8 cellular contexts compared by ENCODE assay signal in genomic region chr5:75050415-75050814, GRCh38. TPM values are rescaled to one million over a fixed set of nuclear protein-coding genes. Genes with fewer than 3 reads are reported as not detected.
DNase-seq lines count a peak whose midpoint lies in the region; ATAC-seq, FAIRE-seq and TF ChIP-seq lines count a peak whose summit lies in the region.

No MANE protein-coding gene starts in this region.

- peak overlapping the region; percentile 96 for H3K4me3 Mint-ChIP-seq in astrocyte (ENCODE audit: unreplicated experiment)

- in situ Hi-C loops in KBM-7 (cut with MboI; ENCODE audit: low pct_unique_long_range_greater_than_20kb, low sequenced_read_pairs), result no loop called here

- H2AK5ac ChIP-seq in mesenchymal stem cell (ENCODE audit: low read length, severe bottlenecking), result peak overlapping the region; percentile 12

- H3K4me1 Mint-ChIP-seq in astrocyte (ENCODE audit: low read depth, unreplicated experiment), result peaks cover 62% of the 10 kb centered on the region

- no peak overlapping the region for H3K14ac ChIP-seq in mesenchymal stem cell (ENCODE audit: low read length in 2 of 2)

- H3K27me3 Mint-ChIP-seq in astrocyte (ENCODE audit: low read depth, unreplicated experiment), result no peaks in the 10 kb centered on the region

- no peaks in the 10 kb centered on the region for H3K9me3 ChIP-seq in astrocyte (ENCODE audit: insufficient read depth, low read depth, low read length)
- no peaks in the 10 kb centered on the region for H3K9me3 ChIP-seq in mesenchymal stem cell (ENCODE audit: control insufficient read depth, low read length)

- no peak overlapping the region for H2BK120ac ChIP-seq in mesenchymal stem cell (ENCODE audit: low read depth, low read length)

- FAIRE-seq in astrocyte (lab: Jason Lieb, UNC) (no peak), GM12892 (lab: Jason Lieb, UNC) (no peak)

- no peaks in the 10 kb centered on the region for H4K20me1 ChIP-seq in astrocyte (ENCODE audit: insufficient read depth, low read length)

- H3K27me3 ChIP-seq in astrocyte (ENCODE audit: insufficient read depth, low read length) (no peaks in the 10 kb centered on the region), mesenchymal stem cell (ENCODE audit: control insufficient read depth in 1 of 2, insufficient read depth in 1 of 2, low read length in 2 of 2) (no peaks in the 10 kb centered on the region)

- H3K4ac ChIP-seq in mesenchymal stem cell (ENCODE audit: low read depth in 1 of 2, low read length in 2 of 2), result peak overlapping the region in 1 of 2 experiments; percentile 24

- H3K79me1 ChIP-seq in mesenchymal stem cell (replicated peaks; ENCODE audit: low read length, poor library complexity, severe bottlenecking), result peaks cover 9% of the 10 kb centered on the region

- no peak overlapping the region for H4K91ac ChIP-seq in mesenchymal stem cell (ENCODE audit: low read length)

- H3K23ac ChIP-seq in mesenchymal stem cell (ENCODE audit: low read length in 2 of 2), result no peak overlapping the region

- H2BK5ac ChIP-seq in mesenchymal stem cell (ENCODE audit: low read depth, low read length, poor library complexity, severe bottlenecking), result no peak overlapping the region

- H2BK15ac ChIP-seq in mesenchymal stem cell (ENCODE audit: low read depth, poor library complexity, severe bottlenecking), result no peak overlapping the region

- H3K4me3 ChIP-seq in astrocyte (ENCODE audit: insufficient read depth, low read depth, low read length) (no peak overlapping the region), mesenchymal stem cell (ENCODE audit: insufficient read depth in 1 of 2, low read depth in 1 of 2, low read length in 2 of 2) (no peak overlapping the region)

- H3K9ac ChIP-seq in astrocyte (ENCODE audit: low read length), result no peak overlapping the region
- H3K9ac ChIP-seq in mesenchymal stem cell (ENCODE audit: low read length), result no peak overlapping the region

- DNase-seq in DMS 273 treated with DMSO at 0.1 percent for 48 hours (lab: John Stamatoyannopoulos, UW), result peak; percentile 25
- peak; percentile 12 for DNase-seq in KBM-7
- no peak for DNase-seq in astrocyte (ENCODE audit: low read depth)
- peak; percentile 65 for DNase-seq in mesenchymal stem cell
- DNase-seq in NCI-H1105 treated with DMSO at 0.1 percent for 48 hours (lab: John Stamatoyannopoulos, UW), result no peak
- DNase-seq in NCI-H2081 treated with DMSO at 0.1 percent for 48 hours (lab: John Stamatoyannopoulos, UW), result no peak
- no peak for DNase-seq in GM12892 (ENCODE audit: insufficient read length)

- peak overlapping the region; percentile 89 for H3K27ac Mint-ChIP-seq in astrocyte (ENCODE audit: unreplicated experiment)

- H3K18ac ChIP-seq in mesenchymal stem cell (ENCODE audit: low read depth in 1 of 2, low read length in 2 of 2), result no peak overlapping the region

- 94% methylated on average over 11 of the region's 11 CpGs for WGBS in mesenchymal stem cell

- H3K36me3 Mint-ChIP-seq in astrocyte (ENCODE audit: low read depth, unreplicated experiment), result peaks cover 10% of the 10 kb centered on the region

- no peak for TF ChIP-seq POLR2A in GM12892 (IDR thresholded peaks at IDR 0.05; ENCODE audit: low read depth, low read length)

- no peak for ATAC-seq in HG03520 (IDR thresholded peaks at IDR 0.05; ENCODE audit: unreplicated experiment)

- peak overlapping the region; percentile 70 for H4K8ac ChIP-seq in mesenchymal stem cell (ENCODE audit: low read length)

- H3K4me1 ChIP-seq in astrocyte (ENCODE audit: insufficient read depth, low read length) (peaks cover 21% of the 10 kb centered on the region), mesenchymal stem cell (ENCODE audit: control insufficient read depth, insufficient read depth, low read depth, low read length) (peaks cover 25% of the 10 kb centered on the region)

- H3K4me2 ChIP-seq in astrocyte (ENCODE audit: low read length) (no peak overlapping the region), mesenchymal stem cell (ENCODE audit: low read length, poor library complexity, severe bottlenecking) (peak overlapping the region; percentile 0)

- H2AFZ ChIP-seq in astrocyte (ENCODE audit: low read depth, low read length), result no peak overlapping the region
- H2AFZ ChIP-seq in mesenchymal stem cell (ENCODE audit: low read depth, low read length), result no peak overlapping the region

- H3K36me3 ChIP-seq in astrocyte (ENCODE audit: insufficient read depth, low read length) (no peaks in the 10 kb centered on the region), mesenchymal stem cell (ENCODE audit: control insufficient read depth in 1 of 2, insufficient read depth in 2 of 2, low read depth in 1 of 2, low read length in 2 of 2) (peaks cover 0 to 5% of the 10 kb centered on the region in 2 experiments)

- H3K27ac ChIP-seq in astrocyte (ENCODE audit: low read depth, low read length), result no peak overlapping the region
- no peak overlapping the region for H3K27ac ChIP-seq in mesenchymal stem cell (ENCODE audit: low read length, poor library complexity, severe bottlenecking)

- peaks cover 20% of the 10 kb centered on the region for H3K79me2 ChIP-seq in astrocyte (ENCODE audit: insufficient read depth, low read length)

- TF ChIP-seq CTCF in astrocyte (IDR thresholded peaks at IDR 0.05; ENCODE audit: insufficient read depth, low read depth, low read length), result peak; percentile 23

- H3K9me3 Mint-ChIP-seq in astrocyte (ENCODE audit: unreplicated experiment), result no peaks in the 10 kb centered on the region

- no peak overlapping the region for H2BK12ac ChIP-seq in mesenchymal stem cell (ENCODE audit: low read length in 2 of 2)

RNA-seq across cellular contexts. Expression of gene GCNT4, which starts 1.9 kb away (rescaled TPM):
- total RNA-seq in astrocyte, result 9.0 and 9.4 TPM in 2 replicates
- 2.7 TPM for polyA plus RNA-seq in mesenchymal stem cell (2013, experiment 1 of 2)
- 2.9 TPM for polyA plus RNA-seq in mesenchymal stem cell (2013, experiment 2 of 2)
- 0.11 TPM for polyA plus RNA-seq in GM12892 (2012; ENCODE audit: missing spikeins)

Comparison
In these comparisons a context has a peak if more than half of its experiments do, and no peak if none do; other contexts are left out.
1. DNase-seq: peak in DMS 273 treated with DMSO at 0.1 percent for 48 hours (single experiment), KBM-7 (single experiment) and mesenchymal stem cell (single experiment); none in astrocyte (single experiment), NCI-H1105 treated with DMSO at 0.1 percent for 48 hours (single experiment), NCI-H2081 treated with DMSO at 0.1 percent for 48 hours (single experiment) and GM12892 (single experiment).